Comparison of ENCODE assay signal across 8 cellular contexts in the genomic region with DNA sequence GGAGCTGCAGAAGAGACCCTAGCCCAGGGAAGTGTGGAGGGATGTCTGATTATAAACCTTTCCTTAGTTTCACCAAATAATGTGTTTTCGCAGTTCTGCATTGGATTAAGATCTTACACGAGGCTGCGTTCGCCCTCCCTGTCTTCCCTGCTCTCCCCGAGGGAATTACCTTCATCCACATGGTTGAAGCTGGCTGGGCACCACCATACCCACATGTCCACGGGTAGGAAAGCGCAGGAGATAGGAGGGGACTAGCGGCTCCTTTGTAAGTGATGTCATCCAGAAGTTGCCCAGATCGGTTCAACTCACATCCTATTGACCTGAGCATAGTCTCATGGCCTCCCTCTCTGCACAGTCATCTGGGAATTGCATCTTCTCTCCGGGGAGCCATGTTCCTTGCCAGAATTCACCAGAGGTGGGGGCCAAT.
DNase-seq lines count a peak whose midpoint lies in the region; ATAC-seq and TF ChIP-seq lines count a peak whose summit lies in the region.

No MANE protein-coding gene starts in this region.

- H3K9me3 ChIP-seq in iPS-20b (ENCODE audit: insufficient read depth, low read depth, low read length): no peaks in the 10 kb centered on the region

- H3K4me3 ChIP-seq in iPS-20b (ENCODE audit: low read length): peak overlapping the region; percentile 97
- H3K4me3 ChIP-seq in skin epidermis: peak overlapping the region; percentile 47 to 94 (median 80)

- H3K9ac ChIP-seq in iPS-20b (ENCODE audit: low read depth, low read length): peak overlapping the region; percentile 84; the same call in 1 of the 2 replicates

- peaks cover 7% of the 10 kb centered on the region; the same call in 1 of the 2 replicates for H3K4me1 ChIP-seq in iPS-20b (ENCODE audit: insufficient read depth, low read length)

- TF ChIP-seq CTCF in GM10266 (IDR thresholded peaks at IDR 0.05; ENCODE audit: control insufficient read depth, insufficient read depth, low read depth, missing control alignments): no peak

- peaks cover 26% of the 10 kb centered on the region for H3K27me3 ChIP-seq in iPS-20b (ENCODE audit: insufficient read depth, low read length)

- H3K27ac ChIP-seq in angular gyrus (ENCODE audit: low read depth, low read length) (peak overlapping the region; percentile 90), iPS-20b (ENCODE audit: low read length) (no peak overlapping the region), skin epidermis (peak overlapping the region in 17 of 21 experiments; percentile 64 to 93 (median 82))

- ATAC-seq in GM18909 (IDR thresholded peaks at IDR 0.05; ENCODE audit: poor library complexity, unreplicated experiment) (no peak), GM21381 (IDR thresholded peaks at IDR 0.05; ENCODE audit: unreplicated experiment) (no peak)

- DNase-seq in AG08395 (ENCODE audit: low spot score): peak; percentile 64
- DNase-seq in GM10266 (ENCODE audit: extremely low spot score): peak; percentile 43
- peak; percentile 38 to 64 for DNase-seq in NCI-H526 (lab: John Stamatoyannopoulos, UW)

- peaks cover 27% of the 10 kb centered on the region for H3K36me3 ChIP-seq in iPS-20b (ENCODE audit: insufficient read depth, low read depth, low read length)
